In the genomic region with DNA sequence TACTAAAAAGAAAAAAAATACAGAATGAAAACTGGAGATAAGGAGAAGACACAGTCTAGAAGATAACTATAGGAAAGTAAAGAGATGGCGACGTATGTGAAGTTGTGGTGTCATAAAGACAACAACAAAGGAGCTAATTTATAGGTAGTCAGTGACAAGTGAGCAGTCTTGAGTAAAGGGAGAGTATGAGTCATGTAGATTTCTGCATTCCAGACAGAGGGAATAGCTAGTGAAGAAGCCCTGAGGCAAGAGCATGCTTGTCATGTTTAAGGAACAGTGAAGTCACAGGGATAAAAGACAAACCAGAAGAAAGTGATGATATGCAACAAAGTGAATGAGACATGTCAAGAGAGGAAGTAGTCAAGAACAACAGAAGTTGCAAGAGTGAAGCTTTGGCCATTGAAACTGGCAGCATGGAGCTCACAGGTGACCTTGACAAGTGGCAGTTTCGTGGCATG, we compare ENCODE assay signal across 14 cellular contexts. TPM values are rescaled to one million over a fixed set of nuclear protein-coding genes. Genes with fewer than 3 reads are reported as not detected.
DNase-seq lines count a peak whose midpoint lies in the region; ATAC-seq and TF ChIP-seq lines count a peak whose summit lies in the region.
"Had no signal": no experiment of that assay in that cellular context is flagged by ENCODE, and none has a peak within 500 bp of the region (broad histone marks: within the 10 kb centered on the region; RNA-seq: fewer than 3 reads in every experiment).

No MANE protein-coding gene starts in this region.

- no peak overlapping the region for H3K14ac ChIP-seq in IMR-90 (replicated peaks; ENCODE audit: low read depth, low read length)

- no peaks in the 10 kb centered on the region for H3K27me3 Mint-ChIP-seq in effector memory CD8-positive, alpha-beta T cell
- H3K27me3 Mint-ChIP-seq: CD4-positive, alpha-beta T cell had no signal

- H2BK15ac ChIP-seq in IMR-90 (ENCODE audit: low read depth, low read length) = no peak overlapping the region

- H3K4me1 ChIP-seq in IMR-90 (ENCODE audit: control insufficient read depth, insufficient read depth, low read length) (peaks cover 4% of the 10 kb centered on the region), adrenal gland (replicated peaks in 1 of 2) (peaks cover 8 to 30% of the 10 kb centered on the region in 2 donors)

- H2BK20ac ChIP-seq in IMR-90 (ENCODE audit: low read depth, low read length) = no peak overlapping the region

- H3K56ac ChIP-seq in IMR-90 (ENCODE audit: extremely low read depth, insufficient read depth, low read length) = no peak overlapping the region

- H3K27me3 ChIP-seq in IMR-90 (ENCODE audit: control insufficient read depth, insufficient read depth, low read length) = no peaks in the 10 kb centered on the region
- no peaks in the 10 kb centered on the region for H3K27me3 ChIP-seq in adrenal gland

- no peak overlapping the region for H2BK120ac ChIP-seq in IMR-90 (ENCODE audit: low read depth, low read length)

- peaks cover 16 to 17% of the 10 kb centered on the region in 2 donors for H3K4me1 Mint-ChIP-seq in effector memory CD8-positive, alpha-beta T cell (ENCODE audit: low read depth in 2 of 2)

- H3K9me3 ChIP-seq in IMR-90 (ENCODE audit: control insufficient read depth, insufficient read depth, low read length) (no peaks in the 10 kb centered on the region), adrenal gland (replicated peaks in 1 of 3) (no peaks in the 10 kb centered on the region)

- TF ChIP-seq POLR2A in IMR-90 (IDR thresholded peaks at IDR 0.05; ENCODE audit: low read depth, low read length) (no peak), adrenal gland (IDR thresholded peaks at IDR 0.05) (no peak)

- H2AK5ac ChIP-seq in IMR-90 (ENCODE audit: low read depth, low read length) = no peak overlapping the region

- ATAC-seq in IMR-90 (ENCODE audit: low read depth) (peak; percentile 31), GM18868 (IDR thresholded peaks at IDR 0.05; ENCODE audit: unreplicated experiment) (no peak), GM21515 (IDR thresholded peaks at IDR 0.05; ENCODE audit: unreplicated experiment) (no peak)
- ATAC-seq in effector memory CD8-positive, alpha-beta T cell (replicated peaks) = no peak
- ATAC-seq: sciatic nerve had no signal

- BruUV-seq in IMR-90 (replicated peaks; lab: Mats Ljungman, UMichigan) = no TSS peak

- H3K9me3 Mint-ChIP-seq in effector memory CD8-positive, alpha-beta T cell = no peaks in the 10 kb centered on the region
- H3K9me3 Mint-ChIP-seq: CD4-positive, alpha-beta T cell had no signal

- in situ Hi-C loops in IMR-90 (cut with MboI; ENCODE audit: low sequenced_read_pairs) = no loop called here

- H3K27ac ChIP-seq in IMR-90 (ENCODE audit: insufficient read depth, low read length) = no peak overlapping the region
- H3K27ac ChIP-seq in adrenal gland = peak overlapping the region; percentile 21 to 51 (median 36)
- H3K27ac ChIP-seq: coronary artery, KMS-11, left ventricle myocardium inferior had no signal

- H2BK5ac ChIP-seq in IMR-90 (ENCODE audit: low read depth, low read length, poor library complexity, severe bottlenecking) = no peak overlapping the region

- H3K4ac ChIP-seq in IMR-90 (ENCODE audit: low read depth, low read length) = no peak overlapping the region

- no peaks in the 10 kb centered on the region for H3K36me3 Mint-ChIP-seq in effector memory CD8-positive, alpha-beta T cell (ENCODE audit: insufficient read depth)

- POLR2A ChIA-PET in IMR-90 (lab: Charles Lee; ENCODE audit: unreplicated experiment) = no interaction called here

- no peak for TF ChIP-seq RAD21 in IMR-90 (IDR thresholded peaks at IDR 0.05; ENCODE audit: low read length)

- H4K5ac ChIP-seq in IMR-90 (ENCODE audit: low read depth, low read length) = no peak overlapping the region

- peak overlapping the region; percentile 39 for H2AFZ ChIP-seq in IMR-90 (replicated peaks; ENCODE audit: low read length, poor library complexity)

- no peak overlapping the region for H4K91ac ChIP-seq in IMR-90 (ENCODE audit: insufficient read depth, low read depth, low read length)

- no peaks in the 10 kb centered on the region for H4K20me1 ChIP-seq in IMR-90 (ENCODE audit: insufficient read depth, low read length)

- H2AK9ac ChIP-seq in IMR-90 (replicated peaks; ENCODE audit: low read depth, low read length, poor library complexity) = no peak overlapping the region

- H3K23ac ChIP-seq in IMR-90 (ENCODE audit: low read depth, low read length) = no peak overlapping the region

- CTCF ChIA-PET in IMR-90 (lab: Yijun Ruan, JAX) = interaction anchor here (0.7 to 1.5 kb wide), 5 partner anchors 9 to 461 kb away, joined by 3 to 5 read pairs (median 3); no protein-coding TSS in a partner anchor

- dilution Hi-C loops in IMR-90 (cut with HindIII; ENCODE audit: low sequenced_read_pairs, unreplicated experiment) = no loop called here

- intact Hi-C loops in IMR-90 (cut with micrococcal nuclease) (no loop called here), adrenal gland (cut with DNase I) (no loop called here)

- peaks cover 6% of the 10 kb centered on the region; the same call in 1 of the 2 replicates for H3K9me1 ChIP-seq in IMR-90 (ENCODE audit: insufficient read depth, low read length)

- H3K27ac Mint-ChIP-seq in effector memory CD8-positive, alpha-beta T cell = no peak overlapping the region
- H3K27ac Mint-ChIP-seq: CD4-positive, alpha-beta T cell had no signal

- H3K4me3 ChIP-seq in IMR-90 (ENCODE audit: insufficient read depth, low read depth, low read length) (no peak overlapping the region), adrenal gland (no peak overlapping the region)
- H3K4me3 ChIP-seq: coronary artery, left ventricle myocardium inferior had no signal

- no peak overlapping the region; a peak in 1 of 4 replicates for H4K8ac ChIP-seq in IMR-90 (ENCODE audit: low read depth in 2 of 2, low read length in 2 of 2)

- no peak overlapping the region; the same call in 1 of the 2 replicates for H3K4me2 ChIP-seq in IMR-90 (ENCODE audit: low read depth, low read length)
- H3K4me2 ChIP-seq: KMS-11 had no signal

- H3K9ac ChIP-seq in IMR-90 (ENCODE audit: low read depth, low read length) = no peak overlapping the region
- H3K9ac ChIP-seq: KMS-11 had no signal

- TF ChIP-seq CTCF in IMR-90 (conservative IDR thresholded peaks at IDR 0.05; ENCODE audit: low read depth, low read length) (no peak), adrenal gland (IDR thresholded peaks at IDR 0.05) (no peak)

- DNase-seq in AG08395 (ENCODE audit: low spot score) (peak; percentile 72), IMR-90 (peak; percentile 76), adrenal gland (peak in 2 of 7 donors; percentile 13 to 46), iris pigment epithelial cell (ENCODE audit: low read depth) (peak; percentile 68), DMS 273 (lab: John Stamatoyannopoulos, UW; ENCODE audit: unreplicated experiment) (no peak)
- DNase-seq in effector memory CD8-positive, alpha-beta T cell = no peak
- DNase-seq: CD4-positive, alpha-beta T cell; left ventricle myocardium inferior; stimulated activated naive CD4-positive, alpha-beta T cell had no signal

- no peak overlapping the region for H3K4me3 Mint-ChIP-seq in effector memory CD8-positive, alpha-beta T cell
- H3K4me3 Mint-ChIP-seq: CD4-positive, alpha-beta T cell had no signal

- peaks cover 12 to 19% of the 10 kb centered on the region in 2 experiments for H3K79me1 ChIP-seq in IMR-90 (ENCODE audit: low read depth in 1 of 2, low read length in 2 of 2)

- no peak overlapping the region for H3K18ac ChIP-seq in IMR-90 (ENCODE audit: low read depth, low read length)

- 52% methylated on average over 3 of the region's 3 CpGs; no CpG with 5 or more reads in 1 of the 2 experiments for WGBS in IMR-90 (ENCODE audit: extremely low coverage in 2 of 2, insufficient read length in 1 of 2), 2 experiments
- WGBS in adrenal gland, 4 donors = 67 to 70% (median 68%) methylated on average over 3 of the region's 3 CpGs

- H3K36me3 ChIP-seq in IMR-90 (ENCODE audit: control insufficient read depth, insufficient read depth, low read length) (no peaks in the 10 kb centered on the region), adrenal gland (replicated peaks in 1 of 2) (no peaks in the 10 kb centered on the region)
- H3K36me3 ChIP-seq: left ventricle myocardium inferior had no signal

TF ChIP-seq in IMR-90, 13 proteins besides CTCF, POLR2A, EP300 and RAD21:
- peak; percentile 76 for TF ChIP-seq CEBPB (IDR thresholded peaks at IDR 0.05; ENCODE audit: low read depth, low read length)
- TF ChIP-seq FOS (IDR thresholded peaks at IDR 0.05; ENCODE audit: low read depth, low read length) = peak; percentile 63; the same call in 1 of the 2 replicates
- TF ChIP-seq MAFK (IDR thresholded peaks at IDR 0.05; ENCODE audit: low read depth, low read length) = peak; percentile 35; the same call in 1 of the 2 replicates
- 0 out of 2 replicates have a peak, but pooled peaks have one; percentile 12 for TF ChIP-seq MXI1 (IDR thresholded peaks at IDR 0.05; ENCODE audit: borderline replicate concordance, low read depth, low read length)
- no peak for TF ChIP-seq NFE2L2 (IDR thresholded peaks at IDR 0.05; ENCODE audit: low read depth, low read length)
- no peak for TF ChIP-seq RFX5 (IDR thresholded peaks at IDR 0.05; ENCODE audit: low read depth, low read length)
- TF ChIP-seq, protein P1, sequence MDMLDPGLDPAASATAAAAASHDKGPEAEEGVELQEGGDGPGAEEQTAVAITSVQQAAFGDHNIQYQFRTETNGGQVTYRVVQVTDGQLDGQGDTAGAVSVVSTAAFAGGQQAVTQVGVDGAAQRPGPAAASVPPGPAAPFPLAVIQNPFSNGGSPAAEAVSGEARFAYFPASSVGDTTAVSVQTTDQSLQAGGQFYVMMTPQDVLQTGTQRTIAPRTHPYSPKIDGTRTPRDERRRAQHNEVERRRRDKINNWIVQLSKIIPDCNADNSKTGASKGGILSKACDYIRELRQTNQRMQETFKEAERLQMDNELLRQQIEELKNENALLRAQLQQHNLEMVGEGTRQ (IDR thresholded peaks at IDR 0.05; ENCODE audit: low read depth, low read length) = no peak
- TF ChIP-seq RCOR1 (IDR thresholded peaks at IDR 0.05; ENCODE audit: insufficient replicate concordance, low read length) = no peak

RNA-seq across cellular contexts. Expression of a gene that starts 2.3 kb away (rescaled TPM):
- total RNA-seq in IMR-90 (2012; rRNA removed) (32.4 and 40.3 TPM in 2 replicates), adrenal gland (10 to 100 TPM; 15.5 to 51.3 (median 24.7) TPM)
- polyA plus RNA-seq in IMR-90 (2012; rRNA removed) (8.9 and 10.6 TPM in 2 replicates), adrenal gland (10 to 100 TPM in 2 of 3 donors, 1 to 10 TPM in 1; 8.7 to 28.0 (median 15.1) TPM)
- 2.9 and 5.2 TPM in 2 replicates for polyA plus RNA-seq in IMR-90 (2012; cell fraction: cytosol; rRNA removed)
- polyA plus RNA-seq in IMR-90 (2012; cell fraction: nucleus; rRNA removed; ENCODE audit: low replicate concordance) = 3.5 and 13.1 TPM in 2 replicates

RNA-seq across cellular contexts. Expression of a gene that starts 28.7 kb away (rescaled TPM):
- total RNA-seq in IMR-90 (2012; rRNA removed) (under 0.01 TPM in 2 replicates), adrenal gland (1 to 10 TPM in 6 of 8 donors, under 1 TPM in 2; 0.66 to 6.2 (median 1.8) TPM)
- polyA plus RNA-seq in IMR-90 (2012; rRNA removed) (0.05 and 0.16 TPM in 2 replicates), adrenal gland (10 to 100 TPM in 1 of 3 donors, 1 to 10 TPM in 2; 3.6 to 16.0 (median 6.7) TPM)
- polyA plus RNA-seq in IMR-90 (2012; cell fraction: cytosol; rRNA removed) = not detected in 2 replicates
- polyA plus RNA-seq in IMR-90 (2012; cell fraction: nucleus; rRNA removed; ENCODE audit: low replicate concordance) = 0.17 and 0.24 TPM in 2 replicates

Comparison
In these comparisons a context has a peak if more than half of its experiments do, and no peak if none do; other contexts are left out.
1. DNase-seq: peak in AG08395 (single experiment), IMR-90 (single experiment) and iris pigment epithelial cell (single experiment); none in effector memory CD8-positive, alpha-beta T cell (0 of 3) and DMS 273 (single experiment).